8 cellular contexts compared by ENCODE assay signal in the genomic region with DNA sequence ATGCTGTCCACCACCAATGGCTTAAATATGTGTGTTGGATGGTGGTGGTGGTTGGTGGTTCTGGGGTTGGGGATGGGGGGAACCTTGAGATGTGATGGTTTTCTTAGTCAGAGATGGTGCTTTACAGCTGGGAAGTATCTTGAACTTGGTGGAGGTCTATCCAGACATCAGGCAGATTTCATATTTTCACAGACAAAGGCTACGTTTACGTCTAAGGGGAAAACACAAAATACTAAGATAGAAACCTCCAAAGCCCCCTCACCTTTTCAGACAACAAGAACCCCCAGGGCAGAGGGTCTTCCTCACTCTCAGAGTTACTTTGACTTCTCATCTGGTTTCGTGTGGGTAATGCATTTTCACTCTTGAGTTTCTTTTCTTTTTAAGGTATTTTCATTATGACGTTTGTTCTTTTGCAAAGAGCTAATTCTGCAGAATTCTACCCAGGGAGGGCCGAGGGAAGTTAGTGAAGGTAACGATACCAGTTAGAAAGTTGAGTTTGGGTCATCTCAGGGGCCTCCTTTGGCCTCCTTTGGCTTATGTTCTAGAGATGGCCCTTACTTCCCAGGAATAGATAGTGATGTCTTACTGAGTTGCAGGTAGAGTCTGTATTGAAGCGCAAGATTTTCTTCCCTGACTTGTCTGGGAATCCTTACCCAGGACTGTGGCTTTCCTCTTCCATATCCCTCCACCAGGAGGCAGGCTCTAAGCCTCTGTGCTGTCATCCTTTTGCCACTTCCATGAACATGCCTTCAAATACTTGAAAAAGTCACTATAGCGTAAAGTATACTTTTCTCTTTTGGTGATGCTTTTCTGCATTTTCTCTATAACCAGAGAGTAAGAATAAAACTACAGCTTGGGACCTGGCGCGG. TPM values are rescaled to one million over a fixed set of nuclear protein-coding genes. Genes with fewer than 3 reads are reported as not detected.
DNase-seq lines count a peak whose midpoint lies in the region; ATAC-seq and TF ChIP-seq lines count a peak whose summit lies in the region.

No MANE protein-coding gene starts in this region.

- H3K4me1 Mint-ChIP-seq in activated CD8-positive, alpha-beta T cell treated with anti-CD3 and anti-CD28 coated beads for 36 hours (ENCODE audit: low read depth), result peaks cover 86% of the 10 kb centered on the region
- H3K4me1 Mint-ChIP-seq in naive thymus-derived CD8-positive, alpha-beta T cell, result peaks cover 47 to 96% (median 90%) of the 10 kb centered on the region in 4 donors

- DNase-seq in activated CD8-positive, alpha-beta T cell treated with anti-CD3 and anti-CD28 coated beads for 36 hours, result peak; percentile 74
- no peak for DNase-seq in naive thymus-derived CD8-positive, alpha-beta T cell
- DNase-seq in COLO668 (lab: John Stamatoyannopoulos, UW; ENCODE audit: unreplicated experiment) (no peak), medulla oblongata (ENCODE audit: extremely low spot score) (no peak), DMS114 treated with DMSO at 0.1 percent for 48 hours (lab: John Stamatoyannopoulos, UW; ENCODE audit: unreplicated experiment) (no peak)

- no peak overlapping the region for H3K27ac ChIP-seq in 22Rv1

- no peaks in the 10 kb centered on the region for H3K27me3 Mint-ChIP-seq in activated CD8-positive, alpha-beta T cell treated with anti-CD3 and anti-CD28 coated beads for 36 hours
- no peaks in the 10 kb centered on the region for H3K27me3 Mint-ChIP-seq in naive thymus-derived CD8-positive, alpha-beta T cell

- peaks cover 6% of the 10 kb centered on the region for H3K9me3 Mint-ChIP-seq in activated CD8-positive, alpha-beta T cell treated with anti-CD3 and anti-CD28 coated beads for 36 hours
- H3K9me3 Mint-ChIP-seq in naive thymus-derived CD8-positive, alpha-beta T cell, result peaks cover 0 to 9% (median 0%) of the 10 kb centered on the region in 9 donors

- POLR2A ChIA-PET in activated CD8-positive, alpha-beta T cell treated with anti-CD3 and anti-CD28 coated beads for 36 hours (lab: Charles Lee), result interaction anchor here (0.6 to 19.6 kb wide), 21 partner anchors 10 to 173 kb away, joined by 3 to 295 read pairs (median 5); partner anchors contain the start of genes N4BP2 and RHOH
- POLR2A ChIA-PET in naive thymus-derived CD8-positive, alpha-beta T cell (lab: Charles Lee), result interaction anchor here (0.6 to 17.3 kb wide), 17 partner anchors 8 to 93 kb away, joined by 3 to 376 read pairs (median 6); partner anchors contain the start of gene RHOH

- intact Hi-C loops in activated CD8-positive, alpha-beta T cell treated with anti-CD3 and anti-CD28 coated beads for 36 hours (cut with micrococcal nuclease), result loop anchor here (1.0 to 5.0 kb wide), 2 partner anchors 77 to 171 kb away; partner anchors contain the start of gene N4BP2

- TF ChIP-seq CTCF in 22Rv1 (IDR thresholded peaks at IDR 0.05), result peak; percentile 55
- TF ChIP-seq CTCF in activated CD8-positive, alpha-beta T cell treated with anti-CD3 and anti-CD28 coated beads for 36 hours (IDR thresholded peaks at IDR 0.05), result peak; percentile 70

- peaks cover 86% of the 10 kb centered on the region for H3K36me3 Mint-ChIP-seq in activated CD8-positive, alpha-beta T cell treated with anti-CD3 and anti-CD28 coated beads for 36 hours (ENCODE audit: low read depth)
- peaks cover 13 to 84% (median 40%) of the 10 kb centered on the region in 3 donors for H3K36me3 Mint-ChIP-seq in naive thymus-derived CD8-positive, alpha-beta T cell

- ATAC-seq in GM18502 (IDR thresholded peaks at IDR 0.05; ENCODE audit: poor library complexity, unreplicated experiment), result peak; percentile 62
- ATAC-seq in HG02870 (IDR thresholded peaks at IDR 0.05; ENCODE audit: unreplicated experiment), result peak; percentile 56
- ATAC-seq in activated CD8-positive, alpha-beta T cell treated with anti-CD3 and anti-CD28 coated beads for 36 hours, result peak; percentile 35
- ATAC-seq in naive thymus-derived CD8-positive, alpha-beta T cell, result no peak

- peak overlapping the region; percentile 64 for H3K4me3 Mint-ChIP-seq in activated CD8-positive, alpha-beta T cell treated with anti-CD3 and anti-CD28 coated beads for 36 hours
- peak overlapping the region; percentile 62 to 91 (median 82) for H3K4me3 Mint-ChIP-seq in naive thymus-derived CD8-positive, alpha-beta T cell

- CTCF ChIA-PET in activated CD8-positive, alpha-beta T cell treated with anti-CD3 and anti-CD28 coated beads for 36 hours (lab: Charles Lee), result interaction anchor here (0.7 to 9.4 kb wide), 21 partner anchors 9 to 96 kb away, joined by 3 to 120 read pairs (median 7); no protein-coding TSS in a partner anchor

- H3K27ac Mint-ChIP-seq in activated CD8-positive, alpha-beta T cell treated with anti-CD3 and anti-CD28 coated beads for 36 hours, result peak overlapping the region; percentile 96
- peak overlapping the region; percentile 88 to 99 (median 97) for H3K27ac Mint-ChIP-seq in naive thymus-derived CD8-positive, alpha-beta T cell

RNA-seq across cellular contexts. Expression of gene RHOH, which starts 31.9 kb away (rescaled TPM):
- 100 to 1,000 TPM; 121 to 126 TPM for total RNA-seq in activated CD8-positive, alpha-beta T cell treated with anti-CD3 and anti-CD28 coated beads for 36 hours
- 100 to 1,000 TPM; 233 to 249 TPM for total RNA-seq in naive thymus-derived CD8-positive, alpha-beta T cell
- 100 to 1,000 TPM; 328 to 416 (median 383) TPM for polyA plus RNA-seq in naive thymus-derived CD8-positive, alpha-beta T cell

Comparison
In these comparisons a context has a peak if more than half of its experiments do, and no peak if none do; other contexts are left out.
1. ATAC-seq: peak in GM18502 (single experiment), HG02870 (single experiment) and activated CD8-positive, alpha-beta T cell treated with anti-CD3 and anti-CD28 coated beads for 36 hours (single experiment); none in naive thymus-derived CD8-positive, alpha-beta T cell (0 of 2).